ENCODE assay signal across 1 cellular context in the genomic region with DNA sequence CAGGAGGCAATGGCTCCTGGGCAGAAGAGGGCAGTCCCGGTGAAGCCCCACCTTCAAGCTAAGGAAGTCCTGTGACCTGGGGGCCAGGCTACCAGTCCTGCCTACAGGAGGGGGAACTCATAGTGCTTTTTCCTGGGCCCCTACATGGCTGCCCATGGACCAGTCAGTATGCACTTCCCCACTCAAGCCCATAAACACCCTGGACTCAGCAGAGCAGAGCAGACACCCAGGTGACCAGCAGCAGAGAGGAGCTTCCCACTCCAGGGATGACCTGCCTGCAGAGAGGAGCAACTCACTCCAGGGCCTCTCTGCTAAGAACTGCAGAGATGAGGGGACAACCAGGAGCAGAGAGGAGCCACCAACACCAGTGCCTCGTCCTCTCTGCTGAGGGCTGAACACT.
TF ChIP-seq lines count a peak whose summit lies in the region.

No MANE protein-coding gene starts in this region.

TF ChIP-seq in K562, 482 proteins besides CTCF, POLR2A, EP300 and RAD21:
- no peak for TF ChIP-seq RFX7 (CRISPR knock-in tag; IDR thresholded peaks at IDR 0.05)
- 0 out of 2 replicates have a peak, but pooled peaks have one; percentile 31 for TF ChIP-seq ZNF263 (CRISPR knock-in tag; IDR thresholded peaks at IDR 0.05; ENCODE audit: borderline replicate concordance)
- TF ChIP-seq, protein P1, sequence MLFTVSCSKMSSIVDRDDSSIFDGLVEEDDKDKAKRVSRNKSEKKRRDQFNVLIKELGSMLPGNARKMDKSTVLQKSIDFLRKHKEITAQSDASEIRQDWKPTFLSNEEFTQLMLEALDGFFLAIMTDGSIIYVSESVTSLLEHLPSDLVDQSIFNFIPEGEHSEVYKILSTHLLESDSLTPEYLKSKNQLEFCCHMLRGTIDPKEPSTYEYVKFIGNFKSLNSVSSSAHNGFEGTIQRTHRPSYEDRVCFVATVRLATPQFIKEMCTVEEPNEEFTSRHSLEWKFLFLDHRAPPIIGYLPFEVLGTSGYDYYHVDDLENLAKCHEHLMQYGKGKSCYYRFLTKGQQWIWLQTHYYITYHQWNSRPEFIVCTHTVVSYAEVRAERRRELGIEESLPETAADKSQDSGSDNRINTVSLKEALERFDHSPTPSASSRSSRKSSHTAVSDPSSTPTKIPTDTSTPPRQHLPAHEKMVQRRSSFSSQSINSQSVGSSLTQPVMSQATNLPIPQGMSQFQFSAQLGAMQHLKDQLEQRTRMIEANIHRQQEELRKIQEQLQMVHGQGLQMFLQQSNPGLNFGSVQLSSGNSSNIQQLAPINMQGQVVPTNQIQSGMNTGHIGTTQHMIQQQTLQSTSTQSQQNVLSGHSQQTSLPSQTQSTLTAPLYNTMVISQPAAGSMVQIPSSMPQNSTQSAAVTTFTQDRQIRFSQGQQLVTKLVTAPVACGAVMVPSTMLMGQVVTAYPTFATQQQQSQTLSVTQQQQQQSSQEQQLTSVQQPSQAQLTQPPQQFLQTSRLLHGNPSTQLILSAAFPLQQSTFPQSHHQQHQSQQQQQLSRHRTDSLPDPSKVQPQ (CRISPR knock-in tag; IDR thresholded peaks at IDR 0.05; ENCODE audit: borderline replicate concordance): no peak
- TF ChIP-seq, protein P2, sequence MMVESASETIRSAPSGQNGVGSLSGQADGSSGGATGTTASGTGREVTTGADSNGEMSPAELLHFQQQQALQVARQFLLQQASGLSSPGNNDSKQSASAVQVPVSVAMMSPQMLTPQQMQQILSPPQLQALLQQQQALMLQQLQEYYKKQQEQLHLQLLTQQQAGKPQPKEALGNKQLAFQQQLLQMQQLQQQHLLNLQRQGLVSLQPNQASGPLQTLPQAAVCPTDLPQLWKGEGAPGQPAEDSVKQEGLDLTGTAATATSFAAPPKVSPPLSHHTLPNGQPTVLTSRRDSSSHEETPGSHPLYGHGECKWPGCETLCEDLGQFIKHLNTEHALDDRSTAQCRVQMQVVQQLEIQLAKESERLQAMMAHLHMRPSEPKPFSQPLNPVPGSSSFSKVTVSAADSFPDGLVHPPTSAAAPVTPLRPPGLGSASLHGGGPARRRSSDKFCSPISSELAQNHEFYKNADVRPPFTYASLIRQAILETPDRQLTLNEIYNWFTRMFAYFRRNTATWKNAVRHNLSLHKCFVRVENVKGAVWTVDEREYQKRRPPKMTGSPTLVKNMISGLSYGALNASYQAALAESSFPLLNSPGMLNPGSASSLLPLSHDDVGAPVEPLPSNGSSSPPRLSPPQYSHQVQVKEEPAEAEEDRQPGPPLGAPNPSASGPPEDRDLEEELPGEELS (CRISPR knock-in tag; IDR thresholded peaks at IDR 0.05; ENCODE audit: borderline replicate concordance): no peak
- TF ChIP-seq, protein P3, sequence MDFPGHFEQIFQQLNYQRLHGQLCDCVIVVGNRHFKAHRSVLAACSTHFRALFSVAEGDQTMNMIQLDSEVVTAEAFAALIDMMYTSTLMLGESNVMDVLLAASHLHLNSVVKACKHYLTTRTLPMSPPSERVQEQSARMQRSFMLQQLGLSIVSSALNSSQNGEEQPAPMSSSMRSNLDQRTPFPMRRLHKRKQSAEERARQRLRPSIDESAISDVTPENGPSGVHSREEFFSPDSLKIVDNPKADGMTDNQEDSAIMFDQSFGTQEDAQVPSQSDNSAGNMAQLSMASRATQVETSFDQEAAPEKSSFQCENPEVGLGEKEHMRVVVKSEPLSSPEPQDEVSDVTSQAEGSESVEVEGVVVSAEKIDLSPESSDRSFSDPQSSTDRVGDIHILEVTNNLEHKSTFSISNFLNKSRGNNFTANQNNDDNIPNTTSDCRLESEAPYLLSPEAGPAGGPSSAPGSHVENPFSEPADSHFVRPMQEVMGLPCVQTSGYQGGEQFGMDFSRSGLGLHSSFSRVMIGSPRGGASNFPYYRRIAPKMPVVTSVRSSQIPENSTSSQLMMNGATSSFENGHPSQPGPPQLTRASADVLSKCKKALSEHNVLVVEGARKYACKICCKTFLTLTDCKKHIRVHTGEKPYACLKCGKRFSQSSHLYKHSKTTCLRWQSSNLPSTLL (IDR thresholded peaks at IDR 0.05): no peak
- no peak for TF ChIP-seq HOXB6 (CRISPR knock-in tag; IDR thresholded peaks at IDR 0.05; ENCODE audit: borderline replicate concordance)
